In genomic region chr2:109313343-109313742, GRCh38 we compare ENCODE assay signal across 27 cellular contexts.
"Had no signal": no experiment of that assay in that cellular context is flagged by ENCODE, and none has a peak within 500 bp of the region (broad histone marks: within the 10 kb centered on the region; RNA-seq: fewer than 3 reads in every experiment).

No MANE protein-coding gene starts in this region.

- H3K36me3 Mint-ChIP-seq: IgD-negative memory B cell had no signal

- H3K4me3 ChIP-seq: K562 had no signal

- ATAC-seq: HepG2, K562, Panc1 had no signal

- H3K27ac Mint-ChIP-seq: IgD-negative memory B cell had no signal

- H3K4me1 Mint-ChIP-seq: IgD-negative memory B cell had no signal

- H3K9ac ChIP-seq: KMS-11, SK-N-SH had no signal

- H3K27ac ChIP-seq: KMS-11, RWPE1 had no signal

- DNase-seq: Kasumi-1; MV-4-11; NCI-H1092; NCI-H1105 treated with DMSO at 0.1 percent for 48 hours; NCI-H1417 treated with DMSO at 0.1 percent for 48 hours; NCI-H146; NCI-H187; NCI-H2029; NCI-H2081 treated with DMSO at 0.1 percent for 48 hours; NCI-H2171; NCI-H226; NCI-H446; NCI-H510A; NCI-H524 treated with DMSO at 0.1 percent for 48 hours; NCI-H69; NCI-H774; NK-92 treated with Interleukin-12 subunit alpha and Interleukin-12 subunit beta, amount 100 ng/mL, for 24 hours; PC-3; SHP77; SK-N-SH; SW 1271 had no signal

- H3K9me3 ChIP-seq: SK-N-SH had no signal

- H3K4me2 ChIP-seq: KMS-11, SK-N-SH had no signal
